Comparison of ENCODE assay signal across 2 cellular contexts in genomic region chr10:101848894-101849351, GRCh38.
TF ChIP-seq lines count a peak whose summit lies in the region.

No MANE protein-coding gene starts in this region.

TF ChIP-seq in IMR-90, 13 proteins besides CTCF, POLR2A, EP300 and RAD21 (continued from another document):
- TF ChIP-seq RCOR1 (IDR thresholded peaks at IDR 0.05; ENCODE audit: insufficient replicate concordance, low read length): no peak
- TF ChIP-seq RFX5 (IDR thresholded peaks at IDR 0.05; ENCODE audit: low read depth, low read length): no peak
- TF ChIP-seq FOS (IDR thresholded peaks at IDR 0.05; ENCODE audit: low read depth, low read length): no peak
- no peak for TF ChIP-seq MAFK (IDR thresholded peaks at IDR 0.05; ENCODE audit: low read depth, low read length)

TF ChIP-seq in WTC11, 78 proteins besides CTCF, POLR2A, EP300 and RAD21 (continued from another document):
- no peak for TF ChIP-seq AFF4 (CRISPR knock-in tag; IDR thresholded peaks at IDR 0.05; ENCODE audit: borderline replicate concordance)
- TF ChIP-seq, protein P1, sequence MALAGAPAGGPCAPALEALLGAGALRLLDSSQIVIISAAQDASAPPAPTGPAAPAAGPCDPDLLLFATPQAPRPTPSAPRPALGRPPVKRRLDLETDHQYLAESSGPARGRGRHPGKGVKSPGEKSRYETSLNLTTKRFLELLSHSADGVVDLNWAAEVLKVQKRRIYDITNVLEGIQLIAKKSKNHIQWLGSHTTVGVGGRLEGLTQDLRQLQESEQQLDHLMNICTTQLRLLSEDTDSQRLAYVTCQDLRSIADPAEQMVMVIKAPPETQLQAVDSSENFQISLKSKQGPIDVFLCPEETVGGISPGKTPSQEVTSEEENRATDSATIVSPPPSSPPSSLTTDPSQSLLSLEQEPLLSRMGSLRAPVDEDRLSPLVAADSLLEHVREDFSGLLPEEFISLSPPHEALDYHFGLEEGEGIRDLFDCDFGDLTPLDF (CRISPR knock-in tag; IDR thresholded peaks at IDR 0.05): no peak
- TF ChIP-seq MXD4 (CRISPR knock-in tag; IDR thresholded peaks at IDR 0.05; ENCODE audit: borderline replicate concordance): no peak
- no peak for TF ChIP-seq CBFB (CRISPR knock-in tag; IDR thresholded peaks at IDR 0.05; ENCODE audit: low read depth)
- TF ChIP-seq GRHL2 (CRISPR knock-in tag; IDR thresholded peaks at IDR 0.05; ENCODE audit: insufficient replicate concordance, severe bottlenecking): no peak
- TF ChIP-seq GTF2I (CRISPR knock-in tag; conservative IDR thresholded peaks at IDR 0.05): no peak
- no peak for TF ChIP-seq HMGA2 (CRISPR knock-in tag; IDR thresholded peaks at IDR 0.05)
- no peak for TF ChIP-seq ELF4 (CRISPR knock-in tag; IDR thresholded peaks at IDR 0.05; ENCODE audit: low read depth)
- no peak for TF ChIP-seq ZNF138 (CRISPR knock-in tag; conservative IDR thresholded peaks at IDR 0.05)
- TF ChIP-seq CDX4 (CRISPR knock-in tag; IDR thresholded peaks at IDR 0.05; ENCODE audit: borderline replicate concordance): no peak
- no peak for TF ChIP-seq CREM (CRISPR knock-in tag; IDR thresholded peaks at IDR 0.05)
- no peak for TF ChIP-seq ATF3 (CRISPR knock-in tag; conservative IDR thresholded peaks at IDR 0.05)
- TF ChIP-seq NR2C2 (CRISPR knock-in tag; IDR thresholded peaks at IDR 0.05): no peak
- TF ChIP-seq, protein P2, sequence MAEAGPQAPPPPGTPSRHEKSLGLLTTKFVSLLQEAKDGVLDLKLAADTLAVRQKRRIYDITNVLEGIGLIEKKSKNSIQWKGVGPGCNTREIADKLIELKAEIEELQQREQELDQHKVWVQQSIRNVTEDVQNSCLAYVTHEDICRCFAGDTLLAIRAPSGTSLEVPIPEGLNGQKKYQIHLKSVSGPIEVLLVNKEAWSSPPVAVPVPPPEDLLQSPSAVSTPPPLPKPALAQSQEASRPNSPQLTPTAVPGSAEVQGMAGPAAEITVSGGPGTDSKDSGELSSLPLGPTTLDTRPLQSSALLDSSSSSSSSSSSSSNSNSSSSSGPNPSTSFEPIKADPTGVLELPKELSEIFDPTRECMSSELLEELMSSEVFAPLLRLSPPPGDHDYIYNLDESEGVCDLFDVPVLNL (CRISPR knock-in tag; IDR thresholded peaks at IDR 0.05; ENCODE audit: borderline replicate concordance, low read depth): no peak
- TF ChIP-seq, protein P3, sequence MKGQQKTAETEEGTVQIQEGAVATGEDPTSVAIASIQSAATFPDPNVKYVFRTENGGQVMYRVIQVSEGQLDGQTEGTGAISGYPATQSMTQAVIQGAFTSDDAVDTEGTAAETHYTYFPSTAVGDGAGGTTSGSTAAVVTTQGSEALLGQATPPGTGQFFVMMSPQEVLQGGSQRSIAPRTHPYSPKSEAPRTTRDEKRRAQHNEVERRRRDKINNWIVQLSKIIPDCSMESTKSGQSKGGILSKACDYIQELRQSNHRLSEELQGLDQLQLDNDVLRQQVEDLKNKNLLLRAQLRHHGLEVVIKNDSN (CRISPR knock-in tag; IDR thresholded peaks at IDR 0.05): no peak
- TF ChIP-seq, protein P4, sequence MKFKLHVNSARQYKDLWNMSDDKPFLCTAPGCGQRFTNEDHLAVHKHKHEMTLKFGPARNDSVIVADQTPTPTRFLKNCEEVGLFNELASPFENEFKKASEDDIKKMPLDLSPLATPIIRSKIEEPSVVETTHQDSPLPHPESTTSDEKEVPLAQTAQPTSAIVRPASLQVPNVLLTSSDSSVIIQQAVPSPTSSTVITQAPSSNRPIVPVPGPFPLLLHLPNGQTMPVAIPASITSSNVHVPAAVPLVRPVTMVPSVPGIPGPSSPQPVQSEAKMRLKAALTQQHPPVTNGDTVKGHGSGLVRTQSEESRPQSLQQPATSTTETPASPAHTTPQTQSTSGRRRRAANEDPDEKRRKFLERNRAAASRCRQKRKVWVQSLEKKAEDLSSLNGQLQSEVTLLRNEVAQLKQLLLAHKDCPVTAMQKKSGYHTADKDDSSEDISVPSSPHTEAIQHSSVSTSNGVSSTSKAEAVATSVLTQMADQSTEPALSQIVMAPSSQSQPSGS (CRISPR knock-in tag; IDR thresholded peaks at IDR 0.05; ENCODE audit: borderline replicate concordance, low read depth): no peak
- TF ChIP-seq CREB1 (CRISPR knock-in tag; IDR thresholded peaks at IDR 0.05): no peak
- TF ChIP-seq ZNF219 (CRISPR knock-in tag; IDR thresholded peaks at IDR 0.05; ENCODE audit: borderline replicate concordance): no peak
TF ChIP-seq in WTC11: peak in this region for 0.
